ENCODE assay signal across 21 cellular contexts in genomic region chr2:173865976-173866857, GRCh38.
DNase-seq lines count a peak whose midpoint lies in the region; ATAC-seq, FAIRE-seq and TF ChIP-seq lines count a peak whose summit lies in the region.
"Had no signal": no experiment of that assay in that cellular context is flagged by ENCODE, and none has a peak within 500 bp of the region (broad histone marks: within the 10 kb centered on the region; RNA-seq: fewer than 3 reads in every experiment).

No MANE protein-coding gene starts in this region.

- POLR2A ChIA-PET in naive thymus-derived CD4-positive, alpha-beta T cell (lab: Charles Lee), result no interaction called here

- no peaks in the 10 kb centered on the region for H3K9me3 ChIP-seq in keratinocyte (ENCODE audit: control insufficient read depth, low read depth, low read length)
- no peaks in the 10 kb centered on the region for H3K9me3 ChIP-seq in naive thymus-derived CD4-positive, alpha-beta T cell (ENCODE audit: control insufficient read depth in 2 of 3, low read length in 3 of 3)
- H3K9me3 ChIP-seq: A549, BLaER1, HAP-1, MG63 had no signal

- peaks cover 20% of the 10 kb centered on the region for H3K27me3 Mint-ChIP-seq in brain
- peaks cover 16 to 26% (median 21%) of the 10 kb centered on the region in 5 donors for H3K27me3 Mint-ChIP-seq in naive thymus-derived CD4-positive, alpha-beta T cell

- H3K4me1 ChIP-seq in keratinocyte (ENCODE audit: control insufficient read depth, extremely low read depth, insufficient read depth, low read length), result no peaks in the 10 kb centered on the region
- no peaks in the 10 kb centered on the region for H3K4me1 ChIP-seq in naive thymus-derived CD4-positive, alpha-beta T cell (ENCODE audit: control insufficient read depth in 2 of 2, insufficient read depth in 2 of 2, low read length in 2 of 2)
- H3K4me1 ChIP-seq: A549 had no signal

- CTCF ChIA-PET in naive thymus-derived CD4-positive, alpha-beta T cell (lab: Charles Lee), result no interaction called here

- FAIRE-seq in keratinocyte (lab: Jason Lieb, UNC), result peak; percentile 60
- FAIRE-seq: A549, RCC 7860 had no signal

- H3K27me3 ChIP-seq in keratinocyte (ENCODE audit: control insufficient read depth, extremely low read depth, insufficient read depth, low read length), result no peaks in the 10 kb centered on the region
- no peaks in the 10 kb centered on the region for H3K27me3 ChIP-seq in naive thymus-derived CD4-positive, alpha-beta T cell (ENCODE audit: control insufficient read depth in 2 of 2, insufficient read depth in 2 of 2, low read length in 2 of 2)
- H3K27me3 ChIP-seq: BLaER1, MG63 had no signal

- TF ChIP-seq CTCF in brain (conservative IDR thresholded peaks at IDR 0.05) (no peak), keratinocyte (optimal IDR thresholded peaks at IDR 0.05 in 1 of 3, IDR thresholded peaks at IDR 0.05 in 1 of 3, conservative IDR thresholded peaks at IDR 0.05 in 1 of 3; ENCODE audit: extremely low read depth in 1 of 3, insufficient read depth in 2 of 3, low read length in 3 of 3) (no peak)

- H3K27ac ChIP-seq in keratinocyte (ENCODE audit: control insufficient read depth, insufficient read depth, low read length), result no peak overlapping the region
- no peak overlapping the region for H3K27ac ChIP-seq in naive thymus-derived CD4-positive, alpha-beta T cell (ENCODE audit: low read depth, low read length)
- H3K27ac ChIP-seq: A549, BLaER1, HL-60, SK-N-MC had no signal

- dilution Hi-C loops in keratinocyte (cut with MboI; ENCODE audit: extremely low pct_ligation_motif_present, low sequenced_read_pairs), result no loop called here

- no peak overlapping the region for H3K4me2 ChIP-seq in keratinocyte (ENCODE audit: control insufficient read depth, extremely low read depth, insufficient read depth, low read depth, low read length)
- H3K4me2 ChIP-seq: A549 had no signal

- ATAC-seq in sciatic nerve (peak; percentile 11), GM19023 (IDR thresholded peaks at IDR 0.05; ENCODE audit: unreplicated experiment) (no peak)
- ATAC-seq in naive thymus-derived CD4-positive, alpha-beta T cell, result no peak
- ATAC-seq: A549 had no signal

- no peak overlapping the region for H2AFZ ChIP-seq in keratinocyte (ENCODE audit: control insufficient read depth, low read length)

- H4K20me1 ChIP-seq in keratinocyte (ENCODE audit: control insufficient read depth, extremely low read depth, insufficient read depth, low read length), result no peaks in the 10 kb centered on the region
- H4K20me1 ChIP-seq: BLaER1 had no signal

- no peaks in the 10 kb centered on the region for H3K9me1 ChIP-seq in keratinocyte (ENCODE audit: control insufficient read depth, extremely low read depth, insufficient read depth, low read length)

- peak overlapping the region in 1 of 5 experiments; percentile 51 for H3K4me3 Mint-ChIP-seq in brain
- H3K4me3 Mint-ChIP-seq in naive thymus-derived CD4-positive, alpha-beta T cell, result no peak overlapping the region

- H3K27ac Mint-ChIP-seq in brain, result peak overlapping the region in 3 of 5 experiments; percentile 74 to 94 (median 81)
- H3K27ac Mint-ChIP-seq in naive thymus-derived CD4-positive, alpha-beta T cell, result no peak overlapping the region

- no peak overlapping the region for H3K9ac ChIP-seq in keratinocyte (ENCODE audit: control insufficient read depth, extremely low read depth, insufficient read depth, low read length)
- H3K9ac ChIP-seq: BLaER1 had no signal

- no peaks in the 10 kb centered on the region for H3K36me3 ChIP-seq in keratinocyte (ENCODE audit: control insufficient read depth in 2 of 2, extremely low read depth in 1 of 2, insufficient read depth in 2 of 2, low read length in 2 of 2)
- H3K36me3 ChIP-seq in naive thymus-derived CD4-positive, alpha-beta T cell (ENCODE audit: control insufficient read depth in 2 of 3, insufficient read depth in 3 of 3, low read length in 3 of 3), result no peaks in the 10 kb centered on the region
- H3K36me3 ChIP-seq: BLaER1, HAP-1, MG63 had no signal

- no peak for TF ChIP-seq EP300 in Ishikawa (IDR thresholded peaks at IDR 0.05; ENCODE audit: borderline replicate concordance)

- no peak for DNase-seq in keratinocyte (ENCODE audit: low read depth, low spot score)
- no peak for DNase-seq in sciatic nerve (ENCODE audit: low spot score)
- DNase-seq in CD1c-positive myeloid dendritic cell (ENCODE audit: extremely low spot score), result no peak
- no peak for DNase-seq in activated CD8-positive, alpha-beta memory T cell treated with anti-CD3 and anti-CD28 coated beads, Interleukin-2, amount 50 U/mL, for 4 hours
- DNase-seq in naive thymus-derived CD4-positive, alpha-beta T cell, result no peak
- DNase-seq: DMS79 treated with DMSO at 0.1 percent for 48 hours, IMR-90, Kasumi-1, NCI-H1092, NCI-H1436 treated with DMSO at 0.1 percent for 48 hours, Right ventricle myocardium superior had no signal

- H3K4me1 Mint-ChIP-seq in brain, result peaks cover 50% of the 10 kb centered on the region
- H3K4me1 Mint-ChIP-seq in naive thymus-derived CD4-positive, alpha-beta T cell, result peaks cover 0 to 2% (median 0%) of the 10 kb centered on the region in 7 donors

- intact Hi-C loops in sciatic nerve (cut with DNase I), result no loop called here
- intact Hi-C loops in naive thymus-derived CD4-positive, alpha-beta T cell (cut with micrococcal nuclease), result no loop called here

- no peaks in the 10 kb centered on the region for H3K79me2 ChIP-seq in keratinocyte (ENCODE audit: control insufficient read depth, insufficient read depth, low read length)

- no peak overlapping the region for H3K4me3 ChIP-seq in keratinocyte (ENCODE audit: control insufficient read depth in 2 of 3, extremely low read depth in 1 of 3, insufficient read depth in 2 of 3, low read depth in 1 of 3, low read length in 3 of 3)
- no peak overlapping the region for H3K4me3 ChIP-seq in naive thymus-derived CD4-positive, alpha-beta T cell (ENCODE audit: low read length)
- H3K4me3 ChIP-seq: A549, BLaER1, HAP-1, MG63 had no signal

- TF ChIP-seq RAD21 in Ishikawa (IDR thresholded peaks at IDR 0.05; ENCODE audit: low read depth), result no peak

- H3K36me3 Mint-ChIP-seq in brain, result no peaks in the 10 kb centered on the region
- no peaks in the 10 kb centered on the region for H3K36me3 Mint-ChIP-seq in naive thymus-derived CD4-positive, alpha-beta T cell

- H3K9me3 Mint-ChIP-seq in brain, result peaks cover 0 to 3% (median 0%) of the 10 kb centered on the region in 5 experiments
- H3K9me3 Mint-ChIP-seq in naive thymus-derived CD4-positive, alpha-beta T cell, result no peaks in the 10 kb centered on the region

TF ChIP-seq in Ishikawa, 13 proteins besides CTCF, POLR2A, EP300 and RAD21:
- TF ChIP-seq CREB1 (IDR thresholded peaks at IDR 0.05; ENCODE audit: low read depth) (no peak), NFIC (IDR thresholded peaks at IDR 0.05) (0 out of 2 replicates have a peak, but pooled peaks have one; percentile 18), TAF1 (IDR thresholded peaks at IDR 0.05; ENCODE audit: low read depth) (no peak)
TF ChIP-seq in Ishikawa: peak in this region for 1.

Comparison
In these comparisons a context has a peak if more than half of its experiments do, and no peak if none do; other contexts are left out.
1. H3K27ac Mint-ChIP-seq: peak in brain (3 of 5); none in naive thymus-derived CD4-positive, alpha-beta T cell (0 of 9).